In genomic region chr11:44842219-44842618, GRCh38 we compare ENCODE assay signal across 18 cellular contexts.
DNase-seq lines count a peak whose midpoint lies in the region; ATAC-seq and TF ChIP-seq lines count a peak whose summit lies in the region.
"Had no signal": no experiment of that assay in that cellular context is flagged by ENCODE, and none has a peak within 500 bp of the region (broad histone marks: within the 10 kb centered on the region; RNA-seq: fewer than 3 reads in every experiment).

No MANE protein-coding gene starts in this region.

- H3K9me3 ChIP-seq in NT2/D1 (ENCODE audit: insufficient read depth, low read length), result peaks cover 21% of the 10 kb centered on the region
- H3K9me3 ChIP-seq in CD8-positive, alpha-beta memory T cell (ENCODE audit: low read length), result peaks cover 6% of the 10 kb centered on the region
- H3K9me3 ChIP-seq in CD4-positive, alpha-beta T cell (ENCODE audit: control insufficient read depth, low read length), result peaks cover 20% of the 10 kb centered on the region

- DNase-seq in AG10803 (ENCODE audit: low read depth), result peak; percentile 96
- DNase-seq in NT2/D1 (ENCODE audit: low read depth, low spot score), result no peak
- peak; percentile 96 for DNase-seq in epithelial cell of proximal tubule (ENCODE audit: low read depth)
- no peak for DNase-seq in NCI-H345 treated with DMSO at 0.1 percent for 48 hours (lab: John Stamatoyannopoulos, UW; ENCODE audit: unreplicated experiment)
- DNase-seq in medulla oblongata (ENCODE audit: extremely low spot score), result no peak
- DNase-seq in CD8-positive, alpha-beta memory T cell, result no peak
- DNase-seq in CD4-positive, alpha-beta T cell, result no peak
- DNase-seq: activated T-cell treated with anti-CD3 and anti-CD28 coated beads for 4 hours, endodermal cell, GDM1, KBM-7, NCI-H1694 had no signal

- H3K36me3 Mint-ChIP-seq in nephron (ENCODE audit: low read depth), result peaks cover 32% of the 10 kb centered on the region
- peaks cover 12 to 55% (median 30%) of the 10 kb centered on the region in 3 donors for H3K36me3 Mint-ChIP-seq in CD8-positive, alpha-beta memory T cell
- peaks cover 60% of the 10 kb centered on the region for H3K36me3 Mint-ChIP-seq in CD4-positive, alpha-beta T cell (ENCODE audit: low read depth)

- TF ChIP-seq CTCF in AG10803 (conservative IDR thresholded peaks at IDR 0.05; ENCODE audit: low read length) (no peak), epithelial cell of proximal tubule (conservative IDR thresholded peaks at IDR 0.05; ENCODE audit: low read depth, low read length) (no peak), nephron (IDR thresholded peaks at IDR 0.05; ENCODE audit: unreplicated experiment in 3 of 3) (no peak)
- TF ChIP-seq CTCF in CD4-positive, alpha-beta T cell (IDR thresholded peaks at IDR 0.05), result no peak

- peaks cover 17% of the 10 kb centered on the region for H3K4me1 ChIP-seq in NT2/D1 (ENCODE audit: insufficient read depth, insufficient read length)
- H3K4me1 ChIP-seq in CD8-positive, alpha-beta memory T cell (ENCODE audit: insufficient read depth, low read length), result no peaks in the 10 kb centered on the region
- H3K4me1 ChIP-seq: parathyroid adenoma had no signal

- H3K9ac ChIP-seq in NT2/D1 (ENCODE audit: insufficient read length, low read depth), result peak overlapping the region; percentile 37
- H3K9ac ChIP-seq: BLaER1 treated with 17β-estradiol and CSF1 and Interleukin-3, amounts not matched to agents 10 nM and 100 nM; parathyroid adenoma had no signal

- H3K4me3 ChIP-seq in AG10803 (ENCODE audit: low read length), result no peak overlapping the region
- H3K4me3 ChIP-seq in NT2/D1 (ENCODE audit: insufficient read length, low read depth), result no peak overlapping the region
- no peak overlapping the region for H3K4me3 ChIP-seq in epithelial cell of proximal tubule (ENCODE audit: low read depth, low read length)
- no peak overlapping the region for H3K4me3 ChIP-seq in CD8-positive, alpha-beta memory T cell (ENCODE audit: low read length)
- H3K4me3 ChIP-seq: BLaER1 treated with 17β-estradiol and CSF1 and Interleukin-3, amounts not matched to agents 10 nM and 100 nM; SK-N-MC had no signal

- H3K27me3 ChIP-seq in NT2/D1 (ENCODE audit: insufficient read depth, insufficient read length), result no peaks in the 10 kb centered on the region
- no peaks in the 10 kb centered on the region for H3K27me3 ChIP-seq in CD8-positive, alpha-beta memory T cell (ENCODE audit: insufficient read depth, low read length, poor library complexity, severe bottlenecking)
- no peaks in the 10 kb centered on the region for H3K27me3 ChIP-seq in CD4-positive, alpha-beta T cell (ENCODE audit: control insufficient read depth, insufficient read depth, low read length)

- H3K27me3 Mint-ChIP-seq in nephron (ENCODE audit: low read depth), result peaks cover 5% of the 10 kb centered on the region
- peaks cover 2 to 15% of the 10 kb centered on the region in 2 donors for H3K27me3 Mint-ChIP-seq in CD8-positive, alpha-beta memory T cell
- no peaks in the 10 kb centered on the region for H3K27me3 Mint-ChIP-seq in CD4-positive, alpha-beta T cell

- intact Hi-C loops in CD4-positive, alpha-beta T cell (cut with DNase I, micrococcal nuclease), result no loop called here

- H3K4me3 Mint-ChIP-seq in nephron, result no peak overlapping the region
- H3K4me3 Mint-ChIP-seq in CD8-positive, alpha-beta memory T cell, result no peak overlapping the region
- no peak overlapping the region for H3K4me3 Mint-ChIP-seq in CD4-positive, alpha-beta T cell
- H3K4me3 Mint-ChIP-seq: endodermal cell, memory B cell had no signal

- no peak for ATAC-seq in CD4-positive, alpha-beta T cell (ENCODE audit: poor library complexity)
- ATAC-seq: activated CD4-positive, CD25-positive, alpha-beta regulatory T cell treated with anti-CD3 and anti-CD28 coated beads, Interleukin-2, amount 50 U/mL, for 24 hours had no signal

- H3K9me3 Mint-ChIP-seq in nephron, result peaks cover 32% of the 10 kb centered on the region
- peaks cover 15 to 42% (median 30%) of the 10 kb centered on the region in 5 donors for H3K9me3 Mint-ChIP-seq in CD8-positive, alpha-beta memory T cell
- peaks cover 24% of the 10 kb centered on the region for H3K9me3 Mint-ChIP-seq in CD4-positive, alpha-beta T cell

- H3K36me3 ChIP-seq in NT2/D1 (ENCODE audit: insufficient read depth, insufficient read length, low read length), result peaks cover 31% of the 10 kb centered on the region
- H3K36me3 ChIP-seq in CD8-positive, alpha-beta memory T cell (ENCODE audit: insufficient read depth, low read length), result no peaks in the 10 kb centered on the region
- H3K36me3 ChIP-seq: BLaER1 treated with 17β-estradiol and CSF1 and Interleukin-3, amounts not matched to agents 10 nM and 100 nM had no signal

- H3K27ac Mint-ChIP-seq in nephron, result peak overlapping the region; percentile 81 to 82 (median 81)
- no peak overlapping the region for H3K27ac Mint-ChIP-seq in CD8-positive, alpha-beta memory T cell
- H3K27ac Mint-ChIP-seq in CD4-positive, alpha-beta T cell, result no peak overlapping the region
- H3K27ac Mint-ChIP-seq: endodermal cell, memory B cell had no signal

- CTCF ChIA-PET in CD8-positive, alpha-beta memory T cell (lab: Charles Lee), result no interaction called here
- CTCF ChIA-PET in CD4-positive, alpha-beta T cell (lab: Charles Lee), result no interaction called here

- no peak overlapping the region for H3K27ac ChIP-seq in CD8-positive, alpha-beta memory T cell (ENCODE audit: low read depth, low read length)
- H3K27ac ChIP-seq in CD4-positive, alpha-beta T cell (ENCODE audit: low read depth, low read length), result no peak overlapping the region
- H3K27ac ChIP-seq: BLaER1 treated with 17β-estradiol and CSF1 and Interleukin-3, amounts not matched to agents 10 nM and 100 nM; parathyroid adenoma; SK-N-MC had no signal

- POLR2A ChIA-PET in CD8-positive, alpha-beta memory T cell (lab: Charles Lee), result no interaction called here
- POLR2A ChIA-PET in CD4-positive, alpha-beta T cell (lab: Charles Lee), result no interaction called here

- H3K4me1 Mint-ChIP-seq in nephron, result peaks cover 32% of the 10 kb centered on the region
- H3K4me1 Mint-ChIP-seq in CD8-positive, alpha-beta memory T cell, result no peaks in the 10 kb centered on the region
- H3K4me1 Mint-ChIP-seq in CD4-positive, alpha-beta T cell (ENCODE audit: low read depth), result no peaks in the 10 kb centered on the region
- H3K4me1 Mint-ChIP-seq: memory B cell had no signal

Comparison
In these comparisons a context has a peak if more than half of its experiments do, and no peak if none do; other contexts are left out.
1. DNase-seq: peak in AG10803 (single experiment) and epithelial cell of proximal tubule (single experiment); none in NT2/D1 (single experiment), NCI-H345 treated with DMSO at 0.1 percent for 48 hours (single experiment), medulla oblongata (single experiment), CD8-positive, alpha-beta memory T cell (0 of 5) and CD4-positive, alpha-beta T cell (0 of 10).
2. H3K27ac Mint-ChIP-seq: peak in nephron (3 of 3); none in CD8-positive, alpha-beta memory T cell (0 of 8) and CD4-positive, alpha-beta T cell (single experiment).